Comparison of ENCODE assay signal across 1 cellular context in genomic region chr12:119990382-119990874, GRCh38.
TF ChIP-seq lines count a peak whose summit lies in the region.

No MANE protein-coding gene starts in this region.

TF ChIP-seq in SK-N-SH treated with all-trans-retinoic acid at 6 μM for 48 hours, 23 proteins besides CTCF, POLR2A, EP300 and RAD21 (continued from another document):
- no peak for TF ChIP-seq PATZ1 (CRISPR knock-in tag; IDR thresholded peaks at IDR 0.05; ENCODE audit: borderline replicate concordance)
